Comparison of ENCODE assay signal across 13 cellular contexts in the genomic region with DNA sequence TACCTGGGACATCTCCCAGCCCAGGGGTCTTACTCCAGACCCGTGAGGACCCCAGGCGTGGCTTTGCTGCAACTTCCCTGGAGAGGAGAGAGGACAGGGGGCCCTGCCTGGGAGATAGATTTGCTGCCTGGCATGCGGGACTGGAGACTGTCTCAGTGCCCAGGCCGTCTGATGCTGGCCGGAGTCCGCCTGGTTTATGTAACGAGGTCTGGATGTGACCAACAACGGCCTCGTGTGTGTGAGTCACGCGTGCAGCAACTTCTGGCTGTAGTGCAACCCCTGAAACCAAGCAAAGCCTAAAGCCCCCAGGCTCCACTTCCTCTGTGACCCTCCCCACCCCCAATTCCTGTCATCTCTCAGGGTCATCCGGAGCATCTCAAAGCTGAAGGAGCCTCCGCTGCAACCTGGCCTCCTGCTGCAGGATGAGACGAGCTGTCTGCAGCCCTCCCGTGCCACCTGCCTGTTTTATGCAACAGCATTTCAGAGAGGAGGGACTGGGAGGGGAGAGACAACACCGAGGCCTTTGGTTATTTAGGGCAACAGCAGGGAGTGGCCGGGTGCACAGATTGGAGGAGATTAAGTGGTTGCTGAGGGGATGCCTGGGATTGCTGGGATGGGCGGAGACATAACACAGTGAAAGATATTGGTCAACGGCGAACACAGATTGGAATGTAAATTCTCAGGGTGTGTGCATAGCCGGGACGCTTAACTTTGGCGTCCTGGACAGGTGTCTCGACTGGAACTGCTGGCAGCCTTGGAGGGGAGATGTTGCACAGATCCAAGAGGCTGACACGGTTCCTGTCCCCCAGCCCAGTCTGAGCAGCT. TPM values are rescaled to one million over a fixed set of nuclear protein-coding genes. Genes with fewer than 3 reads are reported as not detected.
DNase-seq lines count a peak whose midpoint lies in the region; ATAC-seq, FAIRE-seq and TF ChIP-seq lines count a peak whose summit lies in the region.
"Had no signal": no experiment of that assay in that cellular context is flagged by ENCODE, and none has a peak within 500 bp of the region (broad histone marks: within the 10 kb centered on the region; RNA-seq: fewer than 3 reads in every experiment).

No MANE protein-coding gene starts in this region.

- no peaks in the 10 kb centered on the region for H4K20me1 ChIP-seq in mammary epithelial cell (ENCODE audit: insufficient read depth, low read length)

- 43% methylated on average over 25 of the region's 25 CpGs for WGBS in A549 (ENCODE audit: missing lambda C conversion rate)
- 36% methylated on average over 12 of the region's 25 CpGs for WGBS in mammary epithelial cell (ENCODE audit: low coverage, missing lambda C conversion rate)
- 56 to 83% methylated on average over 25 of the region's 25 CpGs for WGBS in lung, 2 donors

- H3K9me3 ChIP-seq in A549, result no peaks in the 10 kb centered on the region
- H3K9me3 ChIP-seq in MG63, result no peaks in the 10 kb centered on the region; the same call in 1 of the 2 replicates
- H3K9me3 ChIP-seq in mammary epithelial cell (replicated peaks; ENCODE audit: insufficient read depth, low read length), result peaks cover 12% of the 10 kb centered on the region
- peaks cover 0 to 3% of the 10 kb centered on the region in 2 donors for H3K9me3 ChIP-seq in lung (ENCODE audit: control insufficient read depth in 2 of 2, insufficient read depth in 1 of 2, low read length in 1 of 2)

- FAIRE-seq in A549 (lab: Jason Lieb, UNC), result no peak
- FAIRE-seq: GM18507 had no signal

- H3K27ac ChIP-seq in A549 (peak overlapping the region in 1 of 2 experiments; percentile 57; a peak in 3 of 6 replicates), mammary epithelial cell (ENCODE audit: insufficient read depth, low read depth, low read length) (no peak overlapping the region), lung (ENCODE audit: low read depth in 1 of 2, low read length in 1 of 2) (peak overlapping the region in 1 of 2 donors; percentile 56)

- no peak for TF ChIP-seq POLR2A in A549 (IDR thresholded peaks at IDR 0.05; ENCODE audit: low read length)

- in situ Hi-C loops in mammary epithelial cell (cut with MboI; ENCODE audit: low sequenced_read_pairs in 2 of 2), result no loop called here

- dilution Hi-C loops in mammary epithelial cell (cut with HindIII; ENCODE audit: low sequenced_read_pairs), result no loop called here

- no peak overlapping the region for H3K4me3 ChIP-seq in A549
- no peak overlapping the region for H3K4me3 ChIP-seq in MG63
- H3K4me3 ChIP-seq in mammary epithelial cell (replicated peaks in 1 of 3; ENCODE audit: insufficient read depth in 1 of 3, low read depth in 2 of 3, low read length in 3 of 3), result no peak overlapping the region
- H3K4me3 ChIP-seq in lung, result no peak overlapping the region

- TF ChIP-seq EP300 in A549 (IDR thresholded peaks at IDR 0.05), result no peak

- no TSS peak for BruUV-seq in mammary epithelial cell (replicated peaks; lab: Mats Ljungman, UMichigan)

- no peak overlapping the region for H3K9ac ChIP-seq in mammary epithelial cell (ENCODE audit: insufficient read depth, low read length)

- intact Hi-C loops in mammary epithelial cell (cut with micrococcal nuclease), result no loop called here

- ATAC-seq in A549 (peak; percentile 86 to 94), lung (ENCODE audit: insufficient read depth, low FRiP score) (peak; percentile 42), HG03045 (IDR thresholded peaks at IDR 0.05; ENCODE audit: unreplicated experiment) (no peak), HG02840 (IDR thresholded peaks at IDR 0.05; ENCODE audit: low FRiP score, unreplicated experiment) (no peak)

- no peaks in the 10 kb centered on the region for H3K79me2 ChIP-seq in mammary epithelial cell (ENCODE audit: insufficient read depth, low read length)

- H3K36me3 ChIP-seq in MG63 (no peaks in the 10 kb centered on the region), mammary epithelial cell (ENCODE audit: insufficient read depth, low read length) (no peaks in the 10 kb centered on the region), lung (ENCODE audit: control insufficient read depth in 2 of 2, insufficient read depth in 2 of 2, low read length in 2 of 2) (no peaks in the 10 kb centered on the region)

- H2AFZ ChIP-seq in mammary epithelial cell (ENCODE audit: low read depth, low read length), result no peak overlapping the region

- peaks cover 12% of the 10 kb centered on the region for H3K4me1 ChIP-seq in A549
- H3K4me1 ChIP-seq in mammary epithelial cell (ENCODE audit: insufficient read depth, low read length), result no peaks in the 10 kb centered on the region
- H3K4me1 ChIP-seq in lung (ENCODE audit: control insufficient read depth in 2 of 2, insufficient read depth in 2 of 2, low read length in 2 of 2), result no peaks in the 10 kb centered on the region

- H3K27me3 ChIP-seq in MG63 (peaks cover 2% of the 10 kb centered on the region; the same call in 1 of the 2 replicates), mammary epithelial cell (ENCODE audit: insufficient read depth, low read length) (no peaks in the 10 kb centered on the region), lung (ENCODE audit: control insufficient read depth, insufficient read depth) (no peaks in the 10 kb centered on the region)

- no peak for TF ChIP-seq CTCF in A549 (IDR thresholded peaks at IDR 0.05)
- no peak for TF ChIP-seq CTCF in mammary epithelial cell (conservative IDR thresholded peaks at IDR 0.05 in 1 of 2, IDR thresholded peaks at IDR 0.05 in 1 of 2; ENCODE audit: extremely low read depth in 1 of 2, insufficient read depth in 1 of 2, low read depth in 1 of 2, low read length in 2 of 2)
- TF ChIP-seq CTCF in lung (IDR thresholded peaks at IDR 0.05; ENCODE audit: control extremely low read depth, extremely low read depth), result no peak

- DNase-seq in A549 (ENCODE audit: low read depth in 1 of 2, low spot score in 1 of 2) (peak; percentile 38 to 87), MG63 (peak; percentile 37), mammary epithelial cell (peak; percentile 28), lung (ENCODE audit: low spot score) (peak; percentile 54), NCI-H1436 (lab: John Stamatoyannopoulos, UW) (no peak), NCI-H1092 treated with DMSO at 0.1 percent for 48 hours (lab: John Stamatoyannopoulos, UW) (no peak)
- DNase-seq: ACHN; activated CD4-positive, alpha-beta T cell treated with anti-CD3 and anti-CD28 coated beads, Interleukin-2, amount 10 ng/mL, durations not matched to agents 24 days and 14 days; NCI-H446 treated with DMSO at 0.1 percent for 48 hours had no signal

- peak overlapping the region; percentile 40 for H3K4me2 ChIP-seq in A549
- H3K4me2 ChIP-seq in mammary epithelial cell (ENCODE audit: insufficient read depth, low read depth, low read length), result no peak overlapping the region

- POLR2A ChIA-PET in A549 (lab: Yijun Ruan, JAX), result no interaction called here

- TF ChIP-seq RAD21 in A549 (conservative IDR thresholded peaks at IDR 0.05 in 1 of 2, IDR thresholded peaks at IDR 0.05 in 1 of 2), result 0 out of 5 replicates have a peak, but pooled peaks of 1 of the 2 experiments have one; percentile 13

- CTCF ChIA-PET in A549 (lab: Yijun Ruan, JAX) (no interaction called here), mammary epithelial cell (lab: Charles Lee; ENCODE audit: low non-redundant PET) (no interaction called here)

TF ChIP-seq in A549, 52 proteins besides CTCF, POLR2A, EP300 and RAD21:
- no peak for TF ChIP-seq NFE2L2 (conservative IDR thresholded peaks at IDR 0.05; ENCODE audit: low read length)
- TF ChIP-seq RFX5 (IDR thresholded peaks at IDR 0.05), result no peak
- TF ChIP-seq CHD4 (IDR thresholded peaks at IDR 0.05; ENCODE audit: borderline replicate concordance), result no peak

RNA-seq across cellular contexts. Expression of gene XG, which starts 16.0 kb away (rescaled TPM):
- polyA plus RNA-seq in A549 (2011; rRNA removed), result 0.04 and 0.06 TPM in 2 replicates
- not detected in 2 replicates for polyA plus RNA-seq in A549 (2012; cell fraction: cytosol; rRNA removed)
- polyA plus RNA-seq in A549 (2012; cell fraction: nucleus; rRNA removed), result 0.02 TPM in 1 of 2 replicates, not detected in the other
- 0.05 to 0.08 TPM in 2 of 3 replicates, not detected in the other for polyA plus RNA-seq in A549 (2017; fragmentation: RNase III; extraction: RNeasy Plus Mini Kit Qiagen cat#74134 plus additional on column Dnase treatment)
- polyA minus RNA-seq in A549 (2011; rRNA and poly(A)+ RNA removed), result not detected in 2 replicates
- total RNA-seq in MG63 (2014; rRNA removed; shearing (Covaris generic); ENCODE audit: low replicate concordance), result 1.3 TPM in 1 of 2 replicates, not detected in the other
- total RNA-seq in mammary epithelial cell, result 1 to 10 TPM; 2.2 to 7.2 TPM
- polyA plus RNA-seq in mammary epithelial cell, result 0.11 TPM
- polyA minus RNA-seq in mammary epithelial cell, result not detected
- total RNA-seq in lung, result under 1 TPM; 0.55 to 0.71 TPM
- polyA plus RNA-seq in lung, result under 1 TPM; 0.21 to 0.24 TPM
- total RNA-seq: activated CD4-positive, alpha-beta T cell treated with anti-CD3 and anti-CD28 coated beads, Interleukin-2, amount 10 ng/mL, durations not matched to agents 24 days and 14 days; cerebellum had no signal

Comparison
In these comparisons a context has a peak if more than half of its experiments do, and no peak if none do; other contexts are left out.
1. ATAC-seq: peak in A549 (2 of 2) and lung (single experiment); none in HG03045 (single experiment) and HG02840 (single experiment).
2. DNase-seq: peak in A549 (2 of 2), MG63 (single experiment), mammary epithelial cell (single experiment) and lung (single experiment); none in NCI-H1436 (single experiment) and NCI-H1092 treated with DMSO at 0.1 percent for 48 hours (single experiment).